Comparison of ENCODE assay signal across 8 cellular contexts in genomic region chr6:41937881-41938574, GRCh38. TPM values are rescaled to one million over a fixed set of nuclear protein-coding genes. Genes with fewer than 3 reads are reported as not detected.
DNase-seq lines count a peak whose midpoint lies in the region; ATAC-seq, FAIRE-seq and TF ChIP-seq lines count a peak whose summit lies in the region.

No MANE protein-coding gene starts in this region.

- DNase-seq in GM23248 (no peak), SIG-M5 treated with dmso at 0.1 percent for 504 hours (lab: John Stamatoyannopoulos, UW; ENCODE audit: unreplicated experiment) (peak; percentile 95), K562 (ENCODE audit: extremely low read depth in 1 of 4, low spot score in 3 of 4) (peak in 2 of 4 experiments; percentile 75 to 90), anterior cingulate cortex (lab: John Stamatoyannopoulos, UW) (no peak), SK-N-SH (no peak)
- peak; percentile 70 for DNase-seq in natural killer cell treated with Interleukin-12 subunit alpha and Interleukin-12 subunit beta and Interleukin-15 and Interleukin-18, amount 100 ng/mL, for 72 hours (ENCODE audit: low spot score)

- no peaks in the 10 kb centered on the region for H3K9me1 ChIP-seq in K562 (ENCODE audit: control insufficient read depth, insufficient read depth, low read length)

- CTCF ChIA-PET in K562 (lab: Yijun Ruan, JAX; ENCODE audit: low intra/inter-chr PET ratio) (interaction anchor here (0.9 to 3.2 kb wide), 3 partner anchors 91 to 137 kb away, joined by 4 to 33 read pairs (median 5); no protein-coding TSS in a partner anchor), SK-N-SH (lab: Yijun Ruan, JAX) (interaction anchor here (0.9 to 10.3 kb wide), 7 partner anchors 11 to 570 kb away, joined by 3 to 96 read pairs (median 12); partner anchors contain the start of genes BYSL, MED20 and TOMM6)

- H4K20me1 ChIP-seq in GM23248 (ENCODE audit: insufficient read depth) = no peaks in the 10 kb centered on the region
- peaks cover 18% of the 10 kb centered on the region for H4K20me1 ChIP-seq in K562 (replicated peaks; ENCODE audit: control insufficient read depth, insufficient read depth, low read length)
- no peaks in the 10 kb centered on the region for H4K20me1 ChIP-seq in SK-N-SH (ENCODE audit: insufficient read depth)

- H3K9me3 ChIP-seq in GM23248 (ENCODE audit: low read depth) = no peaks in the 10 kb centered on the region
- no peaks in the 10 kb centered on the region for H3K9me3 ChIP-seq in K562 (replicated peaks; ENCODE audit: control insufficient read depth, insufficient read depth, low read depth, low read length)
- H3K9me3 ChIP-seq in SK-N-SH = no peaks in the 10 kb centered on the region

- H3K4me1 ChIP-seq in GM23248 (ENCODE audit: insufficient read depth) = peaks cover 44% of the 10 kb centered on the region
- peaks cover 58 to 69% of the 10 kb centered on the region in 2 experiments for H3K4me1 ChIP-seq in K562 (replicated peaks in 1 of 2; ENCODE audit: control insufficient read depth in 2 of 2, insufficient read depth in 2 of 2, low read length in 2 of 2)
- peaks cover 23 to 28% of the 10 kb centered on the region in 2 experiments; a peak in 3 of 4 replicates for H3K4me1 ChIP-seq in SK-N-SH (ENCODE audit: control insufficient read depth in 1 of 2, insufficient read depth in 2 of 2, low read depth in 1 of 2, low read length in 1 of 2)

- H3K36me3 Mint-ChIP-seq in natural killer cell treated with Interleukin-12 subunit alpha and Interleukin-12 subunit beta and Interleukin-15 and Interleukin-18, amount 100 ng/mL, for 72 hours = peaks cover 34% of the 10 kb centered on the region

- H3K9me2 ChIP-seq in GM23248 (ENCODE audit: insufficient read depth) = no peaks in the 10 kb centered on the region
- no peaks in the 10 kb centered on the region for H3K9me2 ChIP-seq in SK-N-SH

- TF ChIP-seq CTCF in K562 (IDR thresholded peaks at IDR 0.05 in 2 of 3, conservative IDR thresholded peaks at IDR 0.05 in 1 of 3; ENCODE audit: insufficient read depth in 2 of 3, low read depth in 1 of 3, low read length in 3 of 3) (no peak), SK-N-SH (IDR thresholded peaks at IDR 0.05) (no peak)

- ATAC-seq in K562 = peak; percentile 0; the same call in 2 of the 3 replicates
- ATAC-seq in natural killer cell treated with Interleukin-12 subunit alpha and Interleukin-12 subunit beta and Interleukin-15 and Interleukin-18, amount 100 ng/mL, for 72 hours = peak in 1 of 2 donors; percentile 5
- ATAC-seq in GM18502 (IDR thresholded peaks at IDR 0.05; ENCODE audit: poor library complexity, unreplicated experiment) = no peak
- ATAC-seq in HG03135 (IDR thresholded peaks at IDR 0.05; ENCODE audit: unreplicated experiment) = no peak

- FAIRE-seq in K562 (lab: Jason Lieb, UNC) = peak; percentile 75

- H3K79me2 ChIP-seq in GM23248 (ENCODE audit: insufficient read depth) (peaks cover 59% of the 10 kb centered on the region), K562 (ENCODE audit: control insufficient read depth, insufficient read depth, low read length) (peaks cover 83% of the 10 kb centered on the region), SK-N-SH (ENCODE audit: insufficient read depth) (peaks cover 48% of the 10 kb centered on the region)

- H3K9me3 Mint-ChIP-seq in natural killer cell treated with Interleukin-12 subunit alpha and Interleukin-12 subunit beta and Interleukin-15 and Interleukin-18, amount 100 ng/mL, for 72 hours = no peaks in the 10 kb centered on the region

- peak overlapping the region; percentile 11 for H3K4me2 ChIP-seq in GM23248 (ENCODE audit: unreplicated experiment)
- H3K4me2 ChIP-seq in K562 (ENCODE audit: insufficient read depth, low read length) = peak overlapping the region; percentile 90
- H3K4me2 ChIP-seq in SK-N-SH = no peak overlapping the region

- BruUV-seq in K562 (replicated peaks; lab: Mats Ljungman, UMichigan) = no TSS peak

- intact Hi-C loops in K562 (cut with micrococcal nuclease) = loop anchor here (2.0 to 10.0 kb wide), 4 partner anchors 93 to 279 kb away; partner anchors contain the start of genes GUCA1B, MRPS10 and TOMM6

- in situ Hi-C loops in GM23248 (cut with MboI) (loop anchor here (5.0 kb wide), 1 partner anchor 91 kb away; no protein-coding TSS in a partner anchor), K562 (cut with MboI) (loop anchor here (5.0 kb wide), 1 partner anchor 104 kb away; no protein-coding TSS in a partner anchor)

- H3F3A ChIP-seq in GM23248 (ENCODE audit: insufficient read depth) = peaks cover 60% of the 10 kb centered on the region
- peaks cover 28% of the 10 kb centered on the region for H3F3A ChIP-seq in SK-N-SH (replicated peaks; ENCODE audit: insufficient read depth)

- H3K4me1 Mint-ChIP-seq in natural killer cell treated with Interleukin-12 subunit alpha and Interleukin-12 subunit beta and Interleukin-15 and Interleukin-18, amount 100 ng/mL, for 72 hours (ENCODE audit: low read depth in 2 of 2) = peaks cover 65 to 74% of the 10 kb centered on the region in 2 donors

- H3K27ac Mint-ChIP-seq in natural killer cell treated with Interleukin-12 subunit alpha and Interleukin-12 subunit beta and Interleukin-15 and Interleukin-18, amount 100 ng/mL, for 72 hours = peak overlapping the region; percentile 88 to 95

- TF ChIP-seq POLR2A in K562 (conservative IDR thresholded peaks at IDR 0.05) = no peak; the same call in 1 of the 2 replicates

- H3K9ac ChIP-seq in GM23248 (no peak overlapping the region), K562 (ENCODE audit: insufficient read depth in 1 of 2, low read depth in 2 of 2, low read length in 2 of 2) (peak overlapping the region; percentile 46 to 84; a peak in 3 of 4 replicates), SK-N-SH (no peak overlapping the region)

- no peaks in the 10 kb centered on the region for H3K27me3 ChIP-seq in GM23248 (replicated peaks; ENCODE audit: insufficient read depth)
- no peaks in the 10 kb centered on the region for H3K27me3 ChIP-seq in K562 (ENCODE audit: control insufficient read depth in 2 of 2, insufficient read depth in 2 of 2, low read length in 2 of 2)
- H3K27me3 ChIP-seq in SK-N-SH (ENCODE audit: insufficient read depth) = no peaks in the 10 kb centered on the region

- peak in 1 of 2 experiments; percentile 6; a peak in 1 of 4 replicates for TF ChIP-seq RAD21 in K562 (CRISPR knock-in tag; conservative IDR thresholded peaks at IDR 0.05 in 1 of 2, IDR thresholded peaks at IDR 0.05 in 1 of 2)
- no peak for TF ChIP-seq RAD21 in SK-N-SH (IDR thresholded peaks at IDR 0.05; ENCODE audit: low read length)

- H3K27ac ChIP-seq in GM23248 (no peak overlapping the region), K562 (ENCODE audit: extremely low read depth, low read depth, low read length) (peak overlapping the region; percentile 72), SK-N-SH (ENCODE audit: low read depth in 2 of 2, low read length in 1 of 2) (no peak overlapping the region)

- TF ChIP-seq EP300 in K562 (IDR thresholded peaks at IDR 0.05; ENCODE audit: low read length) (peak; percentile 16), SK-N-SH (IDR thresholded peaks at IDR 0.05; ENCODE audit: borderline replicate concordance in 1 of 2, low read depth in 1 of 2, low read length in 1 of 2) (no peak)

- H3K36me3 ChIP-seq in GM23248 (ENCODE audit: low read depth) (peaks cover 21% of the 10 kb centered on the region), K562 (ENCODE audit: control insufficient read depth, insufficient read depth, low read length) (peaks cover 69% of the 10 kb centered on the region), SK-N-SH (replicated peaks in 1 of 2; ENCODE audit: control insufficient read depth in 1 of 2, insufficient read depth in 2 of 2, low read length in 1 of 2) (peaks cover 10 to 24% of the 10 kb centered on the region in 2 experiments)

- H3K4me3 Mint-ChIP-seq in natural killer cell treated with Interleukin-12 subunit alpha and Interleukin-12 subunit beta and Interleukin-15 and Interleukin-18, amount 100 ng/mL, for 72 hours = peak overlapping the region; percentile 97

- no peak overlapping the region for H2AFZ ChIP-seq in GM23248
- no peak overlapping the region for H2AFZ ChIP-seq in K562 (ENCODE audit: low read depth, low read length)
- no peak overlapping the region for H2AFZ ChIP-seq in SK-N-SH (ENCODE audit: low read depth)

- POLR2A ChIA-PET in K562 (lab: Yijun Ruan, JAX) (interaction anchor here (0.6 to 13.7 kb wide), 12 partner anchors 8 to 1576 kb away, joined by 3 to 166 read pairs (median 6); partner anchors contain the start of genes BYSL, MED20 and TAF8), SK-N-SH (lab: Yijun Ruan, JAX) (no interaction called here)

- H3K27me3 Mint-ChIP-seq in natural killer cell treated with Interleukin-12 subunit alpha and Interleukin-12 subunit beta and Interleukin-15 and Interleukin-18, amount 100 ng/mL, for 72 hours = no peaks in the 10 kb centered on the region

- WGBS in GM23248 (ENCODE audit: low coverage in 1 of 2, low lambda C conversion rate in 2 of 2, missing lambda C conversion rate in 2 of 2), 2 experiments = 90% methylated on average over 4 of the region's 4 CpGs
- WGBS in K562 (ENCODE audit: insufficient coverage, low coverage, missing lambda C conversion rate) = 27% methylated on average over 4 of the region's 4 CpGs
- 90% methylated on average over 1 of the region's 4 CpGs for WGBS in SK-N-SH (ENCODE audit: low lambda C conversion rate)

- H3K4me3 ChIP-seq in GM23248 (no peak overlapping the region), K562 (peak overlapping the region; percentile 81; the same call in 1 of the 2 replicates), SK-N-SH (ENCODE audit: low read depth in 2 of 2, low read length in 1 of 2) (no peak overlapping the region)

RNA-seq across cellular contexts. Expression of gene CCND3, which starts 3.6 kb away (rescaled TPM):
- total RNA-seq in GM23248 (2014; rRNA removed; shearing (Covaris generic)) = 47.8 and 48.1 TPM in 2 replicates
- 70.7 and 73.6 TPM in 2 replicates for polyA plus RNA-seq in GM23248 (2016; fragmentation: Nextera tagmentation; extraction: Ambion mirVana)
- 88.0 and 191 TPM in 2 replicates for total RNA-seq in K562 (2011; cell fraction: chromatin; rRNA removed; ENCODE audit: low replicate concordance)
- 181 and 188 TPM in 2 replicates for total RNA-seq in K562 (2011; cell fraction: nucleolus; rRNA removed)
- total RNA-seq in K562 (2011; cell fraction: nucleoplasm; rRNA removed) = 138 and 178 TPM in 2 replicates
- 112 and 148 TPM in 2 replicates for total RNA-seq in K562 (2014; rRNA removed)
- total RNA-seq in K562 (2014; rRNA removed; fragmentation: Illumina TruSeq; extraction: Trizol) = 57.5 and 65.7 TPM in 2 replicates
- total RNA-seq in K562 (2015; rRNA removed; fragmentation: Illumina TruSeq; extraction: Trizol) = 75.3 and 75.4 TPM in 2 replicates
- total RNA-seq in K562 (2021) = 196 and 204 TPM in 2 replicates
- 97.4 and 119 TPM in 2 replicates for polyA plus RNA-seq in K562 (2011; rRNA removed)
- polyA plus RNA-seq in K562 (2011; cell fraction: cytosol; rRNA removed) = 157 and 318 TPM in 2 replicates
- 168 and 256 TPM in 2 replicates for polyA plus RNA-seq in K562 (2011; cell fraction: nucleus; rRNA removed)
- polyA plus RNA-seq in K562 (2012) = 157 and 244 TPM in 2 replicates
- polyA plus RNA-seq in K562 (2014; fragmentation: Illumina TruSeq; extraction: Trizol) = 111 and 139 TPM in 2 replicates
- polyA plus RNA-seq in K562 (2014; fragmentation: Nextera tagmentation; extraction: Ambion mirVana) = 10 to 100 TPM; 21.5 to 24.7 TPM
- polyA plus RNA-seq in K562 (2014; rRNA removed) = 124 and 127 TPM in 2 replicates
- polyA minus RNA-seq in K562 (2011; rRNA and poly(A)+ RNA removed) = 47.7 and 77.9 TPM in 2 replicates
- 109 and 120 TPM in 2 replicates for polyA minus RNA-seq in K562 (2011; cell fraction: cytosol; rRNA and poly(A)+ RNA removed)
- polyA minus RNA-seq in K562 (2011; cell fraction: nucleus; rRNA and poly(A)+ RNA removed) = 103 and 115 TPM in 2 replicates
- 100 to 1,000 TPM; 382 to 466 TPM for total RNA-seq in natural killer cell treated with Interleukin-12 subunit alpha and Interleukin-12 subunit beta and Interleukin-15 and Interleukin-18, amount 100 ng/mL, for 72 hours
- 22.4 and 26.6 TPM in 2 replicates for polyA plus RNA-seq in SK-N-SH (2012; rRNA removed)
- 16.0 and 24.0 TPM in 2 replicates for polyA plus RNA-seq in SK-N-SH (2012; cell fraction: cytosol; rRNA removed)
- polyA plus RNA-seq in SK-N-SH (2012; cell fraction: nucleus; rRNA removed) = 28.0 and 33.4 TPM in 2 replicates

RNA-seq across cellular contexts. Expression of gene BYSL, which starts 16.7 kb away (rescaled TPM):
- total RNA-seq in GM23248 (2014; rRNA removed; shearing (Covaris generic)) = 11.0 and 12.3 TPM in 2 replicates
- polyA plus RNA-seq in GM23248 (2016; fragmentation: Nextera tagmentation; extraction: Ambion mirVana) (28.0 and 30.2 TPM in 2 replicates), K562 (2011; rRNA removed) (70.0 and 70.2 TPM in 2 replicates), K562 (2014; fragmentation: Illumina TruSeq; extraction: Trizol) (67.7 and 73.2 TPM in 2 replicates), K562 (2014; fragmentation: Nextera tagmentation; extraction: Ambion mirVana) (10 to 100 TPM; 22.2 to 25.8 TPM), K562 (2014; rRNA removed) (68.2 and 90.7 TPM in 2 replicates), SK-N-SH (2012; rRNA removed) (31.1 and 56.0 TPM in 2 replicates)
- 24.3 and 66.7 TPM in 2 replicates for total RNA-seq in K562 (2011; cell fraction: chromatin; rRNA removed; ENCODE audit: low replicate concordance)
- 56.6 and 60.5 TPM in 2 replicates for total RNA-seq in K562 (2011; cell fraction: nucleolus; rRNA removed)
- 38.7 and 41.2 TPM in 2 replicates for total RNA-seq in K562 (2011; cell fraction: nucleoplasm; rRNA removed)
- total RNA-seq in K562 (2014; rRNA removed) (53.4 and 65.4 TPM in 2 replicates), K562 (2014; rRNA removed; fragmentation: Illumina TruSeq; extraction: Trizol) (28.9 and 36.2 TPM in 2 replicates), K562 (2015; rRNA removed; fragmentation: Illumina TruSeq; extraction: Trizol) (49.1 and 52.1 TPM in 2 replicates), K562 (2021) (90.6 and 92.3 TPM in 2 replicates)
- polyA plus RNA-seq in K562 (2011; cell fraction: cytosol; rRNA removed) = 57.8 and 85.0 TPM in 2 replicates
- polyA plus RNA-seq in K562 (2011; cell fraction: nucleus; rRNA removed) = 67.9 and 100 TPM in 2 replicates
- 45.5 and 56.6 TPM in 2 replicates for polyA plus RNA-seq in K562 (2012)
- polyA minus RNA-seq in K562 (2011; rRNA and poly(A)+ RNA removed) = 38.0 and 44.7 TPM in 2 replicates
- 42.5 and 53.4 TPM in 2 replicates for polyA minus RNA-seq in K562 (2011; cell fraction: cytosol; rRNA and poly(A)+ RNA removed)
- polyA minus RNA-seq in K562 (2011; cell fraction: nucleus; rRNA and poly(A)+ RNA removed) = 30.7 and 40.4 TPM in 2 replicates
- total RNA-seq in natural killer cell treated with Interleukin-12 subunit alpha and Interleukin-12 subunit beta and Interleukin-15 and Interleukin-18, amount 100 ng/mL, for 72 hours = 10 to 100 TPM; 48.3 to 73.9 TPM
- polyA plus RNA-seq in SK-N-SH (2012; cell fraction: cytosol; rRNA removed) = 32.4 and 35.9 TPM in 2 replicates
- 54.5 and 56.0 TPM in 2 replicates for polyA plus RNA-seq in SK-N-SH (2012; cell fraction: nucleus; rRNA removed)

RNA-seq across cellular contexts. Expression of gene MED20, which starts 17.1 kb away (rescaled TPM):
- 21.0 and 30.6 TPM in 2 replicates for total RNA-seq in GM23248 (2014; rRNA removed; shearing (Covaris generic))
- polyA plus RNA-seq in GM23248 (2016; fragmentation: Nextera tagmentation; extraction: Ambion mirVana) (24.2 and 25.5 TPM in 2 replicates), K562 (2011; rRNA removed) (57.6 and 60.0 TPM in 2 replicates), K562 (2014; fragmentation: Illumina TruSeq; extraction: Trizol) (48.8 and 58.2 TPM in 2 replicates), K562 (2014; fragmentation: Nextera tagmentation; extraction: Ambion mirVana) (10 to 100 TPM; 63.8 to 80.9 TPM), K562 (2014; rRNA removed) (30.4 and 32.1 TPM in 2 replicates), SK-N-SH (2012; rRNA removed) (25.1 and 29.6 TPM in 2 replicates)
- 55.3 and 68.5 TPM in 2 replicates for total RNA-seq in K562 (2011; cell fraction: chromatin; rRNA removed; ENCODE audit: low replicate concordance)
- total RNA-seq in K562 (2011; cell fraction: nucleolus; rRNA removed) = 42.0 and 46.7 TPM in 2 replicates
- 54.3 and 70.6 TPM in 2 replicates for total RNA-seq in K562 (2011; cell fraction: nucleoplasm; rRNA removed)
- total RNA-seq in K562 (2014; rRNA removed) (27.3 and 33.6 TPM in 2 replicates), K562 (2014; rRNA removed; fragmentation: Illumina TruSeq; extraction: Trizol) (44.6 and 45.7 TPM in 2 replicates), K562 (2015; rRNA removed; fragmentation: Illumina TruSeq; extraction: Trizol) (36.7 and 38.1 TPM in 2 replicates), K562 (2021) (46.0 and 46.5 TPM in 2 replicates)
- 61.5 and 69.9 TPM in 2 replicates for polyA plus RNA-seq in K562 (2011; cell fraction: cytosol; rRNA removed)
- 37.6 and 39.3 TPM in 2 replicates for polyA plus RNA-seq in K562 (2011; cell fraction: nucleus; rRNA removed)
- 30.2 and 30.4 TPM in 2 replicates for polyA plus RNA-seq in K562 (2012)
- 55.4 and 62.0 TPM in 2 replicates for polyA minus RNA-seq in K562 (2011; rRNA and poly(A)+ RNA removed)
- 21.7 and 24.6 TPM in 2 replicates for polyA minus RNA-seq in K562 (2011; cell fraction: cytosol; rRNA and poly(A)+ RNA removed)
- 16.6 and 27.3 TPM in 2 replicates for polyA minus RNA-seq in K562 (2011; cell fraction: nucleus; rRNA and poly(A)+ RNA removed)
- total RNA-seq in natural killer cell treated with Interleukin-12 subunit alpha and Interleukin-12 subunit beta and Interleukin-15 and Interleukin-18, amount 100 ng/mL, for 72 hours = 10 to 100 TPM; 25.5 to 33.0 TPM
- polyA plus RNA-seq in SK-N-SH (2012; cell fraction: cytosol; rRNA removed) = 26.4 and 26.6 TPM in 2 replicates
- 21.5 and 25.2 TPM in 2 replicates for polyA plus RNA-seq in SK-N-SH (2012; cell fraction: nucleus; rRNA removed)

RNA-seq across cellular contexts. Expression of gene USP49, which starts 42.9 kb away (rescaled TPM):
- total RNA-seq in GM23248 (2014; rRNA removed; shearing (Covaris generic)) = 0.97 and 2.4 TPM in 2 replicates
- polyA plus RNA-seq in GM23248 (2016; fragmentation: Nextera tagmentation; extraction: Ambion mirVana) (0.70 and 1.2 TPM in 2 replicates), K562 (2011; rRNA removed) (9.7 and 9.9 TPM in 2 replicates), K562 (2014; fragmentation: Illumina TruSeq; extraction: Trizol) (7.7 and 8.5 TPM in 2 replicates), K562 (2014; fragmentation: Nextera tagmentation; extraction: Ambion mirVana) (1 to 10 TPM; 1.0 to 1.6 TPM), K562 (2014; rRNA removed) (7.8 and 8.3 TPM in 2 replicates), SK-N-SH (2012; rRNA removed) (2.4 and 3.7 TPM in 2 replicates)
- 12.0 and 22.0 TPM in 2 replicates for total RNA-seq in K562 (2011; cell fraction: chromatin; rRNA removed; ENCODE audit: low replicate concordance)
- 5.8 and 7.2 TPM in 2 replicates for total RNA-seq in K562 (2011; cell fraction: nucleolus; rRNA removed)
- total RNA-seq in K562 (2011; cell fraction: nucleoplasm; rRNA removed) = 14.2 and 27.4 TPM in 2 replicates
- total RNA-seq in K562 (2014; rRNA removed) (3.9 and 4.3 TPM in 2 replicates), K562 (2014; rRNA removed; fragmentation: Illumina TruSeq; extraction: Trizol) (6.5 and 7.3 TPM in 2 replicates), K562 (2015; rRNA removed; fragmentation: Illumina TruSeq; extraction: Trizol) (4.2 and 4.7 TPM in 2 replicates), K562 (2021) (6.9 and 9.1 TPM in 2 replicates)
- polyA plus RNA-seq in K562 (2011; cell fraction: cytosol; rRNA removed) = 6.0 and 6.7 TPM in 2 replicates
- polyA plus RNA-seq in K562 (2011; cell fraction: nucleus; rRNA removed) = 16.2 and 20.3 TPM in 2 replicates
- 5.9 and 6.9 TPM in 2 replicates for polyA plus RNA-seq in K562 (2012)
- polyA minus RNA-seq in K562 (2011; rRNA and poly(A)+ RNA removed) = 6.4 and 7.9 TPM in 2 replicates
- polyA minus RNA-seq in K562 (2011; cell fraction: cytosol; rRNA and poly(A)+ RNA removed) = 3.2 and 3.8 TPM in 2 replicates
- polyA minus RNA-seq in K562 (2011; cell fraction: nucleus; rRNA and poly(A)+ RNA removed) = 7.0 and 9.3 TPM in 2 replicates
- 10 to 100 TPM in 1 of 2 donors, 1 to 10 TPM in 1; 8.2 to 15.3 TPM for total RNA-seq in natural killer cell treated with Interleukin-12 subunit alpha and Interleukin-12 subunit beta and Interleukin-15 and Interleukin-18, amount 100 ng/mL, for 72 hours
- polyA plus RNA-seq in SK-N-SH (2012; cell fraction: cytosol; rRNA removed) = 1.2 and 1.4 TPM in 2 replicates
- polyA plus RNA-seq in SK-N-SH (2012; cell fraction: nucleus; rRNA removed) = 13.1 and 13.5 TPM in 2 replicates

Comparison
In these comparisons a context has a peak if more than half of its experiments do, and no peak if none do; other contexts are left out.
1. DNase-seq: peak in SIG-M5 treated with dmso at 0.1 percent for 504 hours (single experiment) and natural killer cell treated with Interleukin-12 subunit alpha and Interleukin-12 subunit beta and Interleukin-15 and Interleukin-18, amount 100 ng/mL, for 72 hours (single experiment); none in GM23248 (single experiment), anterior cingulate cortex (0 of 58) and SK-N-SH (single experiment).
2. H3K9ac ChIP-seq: peak in K562 (2 of 2); none in GM23248 (single experiment) and SK-N-SH (single experiment).